Comparison of ENCODE assay signal across 32 cellular contexts in the genomic region with DNA sequence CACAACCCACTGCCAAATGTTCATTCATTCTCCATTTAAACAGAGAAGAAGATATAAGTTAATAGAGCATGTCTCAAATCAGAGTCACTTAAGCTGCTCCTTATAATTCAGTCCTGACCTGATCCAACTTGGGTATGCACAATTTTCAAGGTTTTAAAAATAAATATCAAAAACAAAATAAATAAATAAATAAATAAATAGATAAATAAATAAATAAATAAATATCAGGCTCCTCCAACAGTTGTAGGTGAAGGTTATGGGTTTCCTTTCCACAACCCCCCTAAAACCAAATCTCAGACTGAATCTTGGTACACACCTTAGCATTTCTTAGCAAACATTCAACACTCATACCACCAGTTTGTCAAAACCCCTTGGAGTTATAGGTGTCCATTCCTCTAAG.
"Had no signal": no experiment of that assay in that cellular context is flagged by ENCODE, and none has a peak within 500 bp of the region (broad histone marks: within the 10 kb centered on the region; RNA-seq: fewer than 3 reads in every experiment).

No MANE protein-coding gene starts in this region.

- ATAC-seq: activated naive CD4-positive, alpha-beta T cell treated with anti-CD3 and anti-CD28 coated beads, Interleukin-2, amount 50 U/mL, for 72 hours; activated naive CD8-positive, alpha-beta T cell treated with anti-CD3 and anti-CD28 coated beads, Interleukin-2, amount 50 U/mL, for 24 hours; activated T-cell treated with anti-CD3 and anti-CD28 coated beads, Interleukin-2, amount 50 U/mL, for 4 hours; activated T-cell treated with anti-CD3 and anti-CD28 coated beads, Interleukin-2, amount 50 U/mL, for 72 hours; activated T-helper 17 cell treated with anti-CD3 and anti-CD28 coated beads, Interleukin-2, amount 50 U/mL, for 72 hours; body of pancreas had no signal

- H3K36me3 ChIP-seq: adrenal gland, ascending aorta, brain microvascular endothelial cell, breast epithelium, cardiac muscle cell had no signal

- H3K27me3 ChIP-seq: adrenal gland, ascending aorta, body of pancreas, brain microvascular endothelial cell, breast epithelium, cardiac muscle cell had no signal

- H3K27ac ChIP-seq: adrenal gland, ascending aorta, body of pancreas, brain microvascular endothelial cell, breast epithelium, cardiac muscle cell had no signal

- H3K4me3 ChIP-seq: adrenal gland, ascending aorta, body of pancreas, breast epithelium, cardiac muscle cell had no signal

- FAIRE-seq: astrocyte, bronchial epithelial cell had no signal

- H3K4me1 ChIP-seq: adrenal gland, body of pancreas, breast epithelium had no signal

- H3K9me3 ChIP-seq: adrenal gland, ascending aorta, body of pancreas, breast epithelium had no signal

- DNase-seq: activated effector memory CD4-positive, alpha-beta T cell treated with anti-CD3 and anti-CD28 coated beads, Interleukin-2, amount 50 U/mL, for 16 hours; activated effector memory CD4-positive, alpha-beta T cell treated with Interleukin-2 at 50 U/mL for 16 hours; activated gamma-delta T cell; activated gamma-delta T cell treated with Interleukin-2 at 50 U/mL for 16 hours; activated naive CD4-positive, alpha-beta T cell; activated naive CD4-positive, alpha-beta T cell treated with anti-CD3 and anti-CD28 coated beads for 36 hours; activated naive CD4-positive, alpha-beta T cell treated with anti-CD3 and anti-CD28 coated beads, Interleukin-2, amount 10 ng/mL, durations not matched to agents 7 days and 5 days; activated naive CD4-positive, alpha-beta T cell treated with anti-CD3 and anti-CD28 coated beads, Interleukin-2, amount 50 U/mL, for 16 hours; activated naive CD4-positive, alpha-beta T cell treated with Interleukin-2 at 50 U/mL for 16 hours; activated naive CD8-positive, alpha-beta T cell treated with anti-CD3 and anti-CD28 coated beads for 36 hours; activated naive CD8-positive, alpha-beta T cell treated with anti-CD3 and anti-CD28 coated beads, Interleukin-2, amount 10 ng/mL, durations not matched to agents 7 days and 5 days; activated naive CD8-positive, alpha-beta T cell treated with anti-CD3 and anti-CD28 coated beads, Interleukin-2, amount 50 U/mL, for 24 hours; activated T-cell treated with anti-CD3 and anti-CD28 coated beads, Interleukin-2, amount 50 U/mL, for 24 hours; activated T-cell treated with anti-CD3 and anti-CD28 coated beads, Interleukin-2, amount 50 U/mL, for 4 hours; activated T-cell treated with anti-CD3 and anti-CD28 coated beads, Interleukin-2, amount 50 U/mL, for 48 hours; activated T-cell treated with anti-CD3 and anti-CD28 coated beads, Interleukin-2, amount 50 U/mL, for 72 hours; adrenal gland; amniotic stem cell; amygdala; anterior cingulate cortex; aorta; body of pancreas; brain microvascular endothelial cell; caudate nucleus; central memory CD4-positive, alpha-beta T cell had no signal
